8 cellular contexts compared by ENCODE assay signal in the genomic region with DNA sequence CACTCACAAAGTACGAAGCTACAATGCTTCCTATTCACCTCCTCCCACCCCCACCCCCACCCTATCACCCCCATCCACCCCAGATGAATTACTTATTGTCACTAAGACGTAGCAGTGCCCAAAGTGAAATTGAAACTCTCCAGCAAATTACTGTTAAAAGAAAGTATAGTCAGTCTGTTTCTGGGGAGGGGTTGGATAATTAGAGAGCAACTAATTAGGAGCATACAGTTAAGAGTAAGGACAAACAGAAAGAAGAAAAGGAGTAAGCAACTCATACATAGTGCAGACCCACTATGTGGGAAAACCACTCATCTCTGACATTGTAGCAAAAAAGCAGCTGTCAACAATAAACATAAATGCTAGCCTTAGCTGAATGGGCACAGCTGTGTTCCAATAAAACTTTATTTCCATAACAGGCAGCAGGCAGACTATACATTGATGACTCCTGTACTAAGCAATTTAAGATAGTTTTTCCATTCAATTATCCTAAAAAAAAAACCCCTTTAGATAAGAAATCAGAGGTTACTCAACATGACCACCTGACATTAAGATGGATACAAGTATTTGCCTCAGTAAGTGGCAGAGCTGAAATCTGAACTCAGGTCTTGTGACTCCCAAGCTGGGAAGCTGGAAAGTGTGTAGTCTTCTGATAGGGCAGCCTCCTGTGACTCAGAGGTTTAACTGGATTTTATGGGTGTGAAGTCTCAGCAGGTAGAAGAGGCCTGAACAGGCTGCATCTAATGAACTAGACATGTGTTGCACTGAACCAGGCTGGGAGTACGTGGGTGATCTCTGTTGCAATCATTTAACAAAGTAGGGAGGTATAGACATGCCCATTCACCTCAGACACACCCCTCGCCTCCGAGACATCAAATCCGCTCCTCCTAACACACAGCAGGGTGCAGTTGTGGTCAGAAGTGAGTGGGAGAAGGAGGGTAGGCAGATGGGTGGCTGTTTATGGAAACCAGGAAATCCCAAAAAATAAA.
DNase-seq lines count a peak whose midpoint lies in the region; ATAC-seq, FAIRE-seq and TF ChIP-seq lines count a peak whose summit lies in the region.

No MANE protein-coding gene starts in this region.

- no peak for TF ChIP-seq CTCF in endothelial cell of umbilical vein (IDR thresholded peaks at IDR 0.05; ENCODE audit: extremely low read depth in 1 of 2, insufficient read depth in 1 of 2, low read depth in 1 of 2, low read length in 2 of 2)

- peak; percentile 28 for FAIRE-seq in endothelial cell of umbilical vein (lab: Jason Lieb, UNC)

- no peak overlapping the region for H3K4me2 ChIP-seq in endothelial cell of umbilical vein (ENCODE audit: insufficient read depth, low read length)

- no peak overlapping the region for H3K4me3 ChIP-seq in endothelial cell of umbilical vein (replicated peaks in 1 of 3; ENCODE audit: insufficient read depth in 1 of 3, low read depth in 1 of 3, low read length in 3 of 3)

- H3K9me3 ChIP-seq in endothelial cell of umbilical vein (replicated peaks; ENCODE audit: control insufficient read depth, insufficient read depth, low read length), result no peaks in the 10 kb centered on the region

- no peak overlapping the region for H3K9ac ChIP-seq in endothelial cell of umbilical vein (replicated peaks; ENCODE audit: extremely low read depth, insufficient read depth, low read length)

- no peak overlapping the region for H2AFZ ChIP-seq in endothelial cell of umbilical vein (ENCODE audit: low read depth, low read length)

- intact Hi-C loops in endothelial cell of umbilical vein (cut with micrococcal nuclease), result no loop called here

- no peak overlapping the region for H3K27ac ChIP-seq in endothelial cell of umbilical vein (ENCODE audit: insufficient read depth, low read depth, low read length)

- dilution Hi-C loops in endothelial cell of umbilical vein (cut with MboI; ENCODE audit: extremely low pct_ligation_motif_present, low sequenced_read_pairs), result no loop called here

- CTCF ChIA-PET in endothelial cell of umbilical vein (lab: Charles Lee), result interaction anchor here (0.6 to 1.7 kb wide), 2 partner anchors 135 to 208 kb away, joined by 3 to 4 read pairs; no protein-coding TSS in a partner anchor

- no peaks in the 10 kb centered on the region for H3K9me1 ChIP-seq in endothelial cell of umbilical vein (replicated peaks; ENCODE audit: control insufficient read depth, extremely low read depth, insufficient read depth, low read length)

- ATAC-seq in GM19452 (IDR thresholded peaks at IDR 0.05; ENCODE audit: unreplicated experiment) (peak; percentile 53), HG02973 (IDR thresholded peaks at IDR 0.05; ENCODE audit: unreplicated experiment) (no peak)

- POLR2A ChIA-PET in endothelial cell of umbilical vein (lab: Charles Lee), result interaction anchor here (1.3 kb wide), 1 partner anchor 170 kb away, joined by 3 read pairs; no protein-coding TSS in a partner anchor

- no TSS peak for BruUV-seq in endothelial cell of umbilical vein (replicated peaks; lab: Mats Ljungman, UMichigan)

- H3K27me3 ChIP-seq in endothelial cell of umbilical vein (ENCODE audit: control insufficient read depth in 2 of 2, insufficient read depth in 2 of 2, low read length in 2 of 2), result no peaks in the 10 kb centered on the region

- no peaks in the 10 kb centered on the region for H4K20me1 ChIP-seq in endothelial cell of umbilical vein (replicated peaks; ENCODE audit: control insufficient read depth, extremely low read depth, insufficient read depth, low read length)

- peak; percentile 80 for DNase-seq in Daoy (ENCODE audit: low read depth)
- peak; percentile 75 for DNase-seq in M059J (ENCODE audit: low read depth)
- peak; percentile 34 for DNase-seq in endothelial cell of umbilical vein (ENCODE audit: low read depth, low spot score)
- no peak for DNase-seq in COR-L47 (lab: John Stamatoyannopoulos, UW)
- no peak for DNase-seq in SK-N-DZ (ENCODE audit: low spot score)
- DNase-seq in NCI-H2227 treated with DMSO at 0.1 percent for 48 hours (lab: John Stamatoyannopoulos, UW), result no peak

- TF ChIP-seq POLR2A in endothelial cell of umbilical vein (IDR thresholded peaks at IDR 0.05; ENCODE audit: low read depth, low read length), result no peak

- H3K79me2 ChIP-seq in endothelial cell of umbilical vein (ENCODE audit: control insufficient read depth, insufficient read depth, low read length), result no peaks in the 10 kb centered on the region

- H3K36me3 ChIP-seq in endothelial cell of umbilical vein (ENCODE audit: control insufficient read depth in 2 of 2, extremely low read depth in 1 of 2, insufficient read depth in 2 of 2, low read length in 2 of 2), result no peaks in the 10 kb centered on the region

- peaks cover 38% of the 10 kb centered on the region for H3K4me1 ChIP-seq in endothelial cell of umbilical vein (ENCODE audit: control insufficient read depth, extremely low read depth, insufficient read depth, low read length)

TF ChIP-seq in endothelial cell of umbilical vein, 7 proteins besides CTCF, POLR2A, EP300 and RAD21:
- TF ChIP-seq, protein P1, sequence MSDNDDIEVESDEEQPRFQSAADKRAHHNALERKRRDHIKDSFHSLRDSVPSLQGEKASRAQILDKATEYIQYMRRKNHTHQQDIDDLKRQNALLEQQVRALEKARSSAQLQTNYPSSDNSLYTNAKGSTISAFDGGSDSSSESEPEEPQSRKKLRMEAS (IDR thresholded peaks at IDR 0.05; ENCODE audit: insufficient read depth, insufficient read length), result no peak
- TF ChIP-seq EZH2 (IDR thresholded peaks at IDR 0.05; ENCODE audit: borderline replicate concordance, low read depth, low read length, severe bottlenecking) (no peak), JUN (IDR thresholded peaks at IDR 0.05; ENCODE audit: borderline replicate concordance, insufficient read depth, insufficient read length, low read depth) (no peak)
TF ChIP-seq in endothelial cell of umbilical vein: peak in this region for 0.

Comparison
In these comparisons a context has a peak if more than half of its experiments do, and no peak if none do; other contexts are left out.
1. DNase-seq: peak in Daoy (single experiment), M059J (single experiment) and endothelial cell of umbilical vein (single experiment); none in COR-L47 (single experiment), SK-N-DZ (single experiment) and NCI-H2227 treated with DMSO at 0.1 percent for 48 hours (single experiment).